Comparison of ENCODE assay signal across 18 cellular contexts in genomic region chr9:94325583-94325982, GRCh38. TPM values are rescaled to one million over a fixed set of nuclear protein-coding genes. Genes with fewer than 3 reads are reported as not detected.
"Had no signal": no experiment of that assay in that cellular context is flagged by ENCODE, and none has a peak within 500 bp of the region (broad histone marks: within the 10 kb centered on the region; RNA-seq: fewer than 3 reads in every experiment).

No MANE protein-coding gene starts in this region.

RNA-seq across cellular contexts. Expression of gene NUTM2F, which starts 2.9 kb away (rescaled TPM):
- total RNA-seq: activated B cell treated with CpG ODN at 0.5 μM for 24 hours; activated CD8-positive, alpha-beta T cell treated with anti-CD3 and anti-CD28 coated beads for 36 hours; activated T-cell treated with anti-CD3 and anti-CD28 coated beads, Interleukin-2, amount 50 U/mL, for 4 hours; activated T-helper 17 cell treated with anti-CD3 and anti-CD28 coated beads, Interleukin-2, amount 50 U/mL, for 72 hours; astrocyte; bronchial epithelial cell; cardiac septum; cerebellum; dermis blood vessel endothelial cell; endothelial cell of umbilical vein; esophagus squamous epithelium; fibroblast of lung; fibroblast of villous mesenchyme; gastroesophageal sphincter; glomerular endothelial cell; T-helper 1 cell treated with Interleukin-12 subunit alpha and Interleukin-12 subunit beta and Interleukin-4 antibody, amounts not matched to agents 30 ng/mL and 1 ng/mL, for 36 hours had no signal
- polyA plus RNA-seq: adipose tissue, endothelial cell of umbilical vein, esophagus, fibroblast of lung had no signal
